23 cellular contexts compared by ENCODE assay signal in the genomic region with DNA sequence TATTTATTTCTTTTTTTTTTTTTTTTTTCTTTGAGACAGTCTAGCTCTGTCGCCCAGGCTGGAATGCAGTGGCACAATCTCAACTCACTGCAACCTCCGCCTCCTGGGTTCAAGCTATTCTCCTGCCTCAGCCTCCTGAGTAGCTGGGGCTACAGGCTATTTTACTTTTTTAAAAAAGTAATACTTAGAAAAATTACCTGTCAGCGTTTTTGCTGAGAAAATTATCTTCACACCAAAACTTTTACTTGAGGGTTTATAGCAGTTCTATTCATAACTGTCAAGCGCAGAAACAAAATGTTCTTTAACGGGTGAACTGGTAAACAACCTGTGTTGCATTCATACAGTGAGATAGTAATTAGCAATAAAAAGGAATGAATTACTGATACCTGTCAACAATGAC. TPM values are rescaled to one million over a fixed set of nuclear protein-coding genes. Genes with fewer than 3 reads are reported as not detected.
"Had no signal": no experiment of that assay in that cellular context is flagged by ENCODE, and none has a peak within 500 bp of the region (broad histone marks: within the 10 kb centered on the region; RNA-seq: fewer than 3 reads in every experiment).

No MANE protein-coding gene starts in this region.

- ATAC-seq: gastroesophageal sphincter; heart right ventricle; mucosa of descending colon; sciatic nerve; stimulated activated naive B cell treated with anti-CD40 and anti-IgM and Interleukin-4, amounts not matched to agents 10 μg/mL and 1 μg/mL and 100 μg/mL, for 72 hours had no signal

- H3K9me3 ChIP-seq: adrenal gland, esophagus muscularis mucosa, gastroesophageal sphincter, mucosa of descending colon had no signal

- H3K9me3 Mint-ChIP-seq: activated naive CD4-positive, alpha-beta T cell treated with anti-CD3 and anti-CD28 coated beads, Interleukin-2, amount 50 U/mL, for 24 hours had no signal

- H3K27ac Mint-ChIP-seq: activated CD4-positive, alpha-beta memory T cell treated with anti-CD3 and anti-CD28 coated beads for 36 hours; activated naive CD4-positive, alpha-beta T cell treated with anti-CD3 and anti-CD28 coated beads, Interleukin-2, amount 50 U/mL, for 24 hours had no signal

- DNase-seq: activated CD4-positive, alpha-beta memory T cell treated with anti-CD3 and anti-CD28 coated beads for 36 hours; activated gamma-delta T cell; activated T-cell treated with anti-CD3 and anti-CD28 coated beads, Interleukin-2, amount 50 U/mL, for 48 hours; adrenal gland; effector CD4-positive, alpha-beta T cell; heart right ventricle; immature natural killer cell; left ventricle myocardium inferior; mucosa of descending colon; naive B cell; stimulated activated CD4-positive, alpha-beta T cell treated with anti-CD3 and anti-CD28 coated beads, Interleukin-4, amount 100 ng/mL, for 4 hours; stimulated activated naive B cell treated with anti-CD40 and anti-IgM and Interleukin-4, amounts not matched to agents 10 μg/mL and 1 μg/mL and 100 μg/mL, for 72 hours; T-helper 2 cell; WERI-Rb-1 had no signal

- H3K4me3 ChIP-seq: mucosa of descending colon had no signal

- H3K36me3 ChIP-seq: adrenal gland, esophagus muscularis mucosa, gastroesophageal sphincter had no signal

- H3K9ac ChIP-seq: parathyroid adenoma had no signal

- H3K27me3 Mint-ChIP-seq: activated CD4-positive, alpha-beta memory T cell treated with anti-CD3 and anti-CD28 coated beads for 36 hours had no signal

- H3K27me3 ChIP-seq: adrenal gland, esophagus muscularis mucosa, gastroesophageal sphincter, heart right ventricle had no signal

- H3K36me3 Mint-ChIP-seq: activated CD4-positive, alpha-beta memory T cell treated with anti-CD3 and anti-CD28 coated beads for 36 hours; immature natural killer cell; naive B cell had no signal

- H3K79me2 ChIP-seq: parathyroid adenoma had no signal

- H3K27ac ChIP-seq: WERI-Rb-1 had no signal

RNA-seq across cellular contexts. Expression of a gene that starts 42.2 kb away (rescaled TPM):
- total RNA-seq: activated CD4-positive, alpha-beta memory T cell treated with anti-CD3 and anti-CD28 coated beads for 36 hours; astrocyte; bronchial epithelial cell; cerebellum; endothelial cell of umbilical vein; esophagus muscularis mucosa; gastroesophageal sphincter; heart right ventricle; left ventricle myocardium inferior had no signal
- polyA plus RNA-seq: adrenal gland, endothelial cell of umbilical vein, heart right ventricle, immature natural killer cell had no signal
